Comparison of ENCODE assay signal across 13 cellular contexts in genomic region chr6:167203261-167204058, GRCh38. TPM values are rescaled to one million over a fixed set of nuclear protein-coding genes. Genes with fewer than 3 reads are reported as not detected.
DNase-seq lines count a peak whose midpoint lies in the region; ATAC-seq, FAIRE-seq and TF ChIP-seq lines count a peak whose summit lies in the region.
"Not testable (repeated sequence)": the region's sequence is repeated elsewhere in the genome, so short reads cannot be mapped to it uniquely, and the experiment has no call there.
"Had no signal": no experiment of that assay in that cellular context is flagged by ENCODE, and none has a peak within 500 bp of the region (broad histone marks: within the 10 kb centered on the region; RNA-seq: fewer than 3 reads in every experiment).

No MANE protein-coding gene starts in this region.

- H3K4me3 ChIP-seq in HEK293 (ENCODE audit: low read depth, low read length); bronchial epithelial cell (ENCODE audit: low read depth, low read length); left lung; neuronal stem cell (ENCODE audit: low read length in 2 of 2); upper lobe of left lung: not testable (repeated sequence)

- peak; percentile 13 for DNase-seq in A172 (ENCODE audit: low spot score)
- peak; percentile 30 for DNase-seq in bronchial epithelial cell (ENCODE audit: low read depth)
- DNase-seq in Right ventricle myocardium superior; left lung; neuronal stem cell (ENCODE audit: low spot score): not testable (repeated sequence)
- DNase-seq in upper lobe of left lung, result peak in 1 of 2 donors; percentile 75

- peak; percentile 89 for FAIRE-seq in bronchial epithelial cell (lab: Jason Lieb, UNC)

- intact Hi-C loops in Right ventricle myocardium superior (cut with DNase I); left lung (cut with DNase I): not testable (repeated sequence)

- H3K14ac ChIP-seq in neuronal stem cell (ENCODE audit: low read length), result not testable (repeated sequence)

- ATAC-seq in SK-N-SH treated with all-trans-retinoic acid at 6 μM for 48 hours (peak; percentile 59), Right ventricle myocardium superior (ENCODE audit: poor library complexity) (peak; percentile 12), left lung (peak; percentile 9), upper lobe of left lung (ENCODE audit: low FRiP score in 2 of 2) (peak; percentile 41 to 76)

- not testable (repeated sequence) for H2BK15ac ChIP-seq in neuronal stem cell (ENCODE audit: low read length)

- peak overlapping the region; percentile 69 for H3K27ac ChIP-seq in HEK293 (ENCODE audit: extremely low read depth, low read depth, low read length)
- not testable (repeated sequence) for H3K27ac ChIP-seq in left lung; neuronal stem cell (replicated peaks; ENCODE audit: low read length); upper lobe of left lung

- TF ChIP-seq POLR2A in upper lobe of left lung (IDR thresholded peaks at IDR 0.05), result not testable (repeated sequence)

- WGBS in neuronal stem cell (ENCODE audit: extremely low coverage in 2 of 2, insufficient read length in 2 of 2, insufficient replicate concordance in 1 of 2), 2 donors, result no CpG with 5 or more reads among the region's 29 CpGs
- WGBS in upper lobe of left lung, 2 donors, result 81 to 88% methylated on average over 27 to 29 of the region's 29 CpGs

- H2AFZ ChIP-seq in neuronal stem cell (ENCODE audit: low read length), result not testable (repeated sequence)

- not testable (repeated sequence) for H3K4ac ChIP-seq in neuronal stem cell (ENCODE audit: low read length)

- not testable (repeated sequence) for H2AK5ac ChIP-seq in neuronal stem cell (ENCODE audit: low read depth, low read length)

- not testable (repeated sequence) for H3K27me3 ChIP-seq in bronchial epithelial cell (ENCODE audit: control insufficient read depth, insufficient read depth, low read length); left lung; neuronal stem cell (ENCODE audit: control insufficient read depth in 3 of 3, insufficient read depth in 3 of 3, low read depth in 1 of 3, low read length in 3 of 3); upper lobe of left lung

- H3K18ac ChIP-seq in neuronal stem cell (ENCODE audit: low read length), result peak overlapping the region; percentile 57

- CTCF ChIA-PET in HEK293 (lab: Yijun Ruan, JAX), result not testable (repeated sequence)

- H3K4me2 ChIP-seq in neuronal stem cell (ENCODE audit: insufficient read depth, low read length, poor library complexity, severe bottlenecking), result not testable (repeated sequence)

- H3K9me3 ChIP-seq in HEK293 (ENCODE audit: control insufficient read depth, insufficient read depth, low read depth, low read length); left lung; neuronal stem cell (replicated peaks in 1 of 2; ENCODE audit: control insufficient read depth in 2 of 2, insufficient read depth in 1 of 2, low read depth in 1 of 2, low read length in 2 of 2); upper lobe of left lung: not testable (repeated sequence)

- not testable (repeated sequence) for H3K23ac ChIP-seq in neuronal stem cell (ENCODE audit: low read depth, low read length, poor library complexity)

- H2BK12ac ChIP-seq in neuronal stem cell (ENCODE audit: low read length), result peak overlapping the region; percentile 41

- not testable (repeated sequence) for H3K4me1 ChIP-seq in HEK293 (ENCODE audit: control insufficient read depth, insufficient read depth, low read length); left lung; neuronal stem cell (ENCODE audit: control insufficient read depth in 2 of 2, insufficient read depth in 1 of 2, low read depth in 1 of 2, low read length in 2 of 2); upper lobe of left lung

- POLR2A ChIA-PET in HEK293 (lab: Yijun Ruan, JAX), result not testable (repeated sequence)

- not testable (repeated sequence) for H3K9ac ChIP-seq in neuronal stem cell (ENCODE audit: low read depth, low read length, poor library complexity)

- not testable (repeated sequence) for H3K79me1 ChIP-seq in neuronal stem cell (ENCODE audit: low read depth, low read length)

- not testable (repeated sequence) for H2BK120ac ChIP-seq in neuronal stem cell (ENCODE audit: low read depth, low read length)

- H4K8ac ChIP-seq in neuronal stem cell (ENCODE audit: low read depth, low read length), result not testable (repeated sequence)

- not testable (repeated sequence) for H4K91ac ChIP-seq in neuronal stem cell (ENCODE audit: low read depth, low read length, poor library complexity)

- not testable (repeated sequence) for H2BK5ac ChIP-seq in neuronal stem cell (ENCODE audit: low read length)

- not testable (repeated sequence) for TF ChIP-seq EP300 in upper lobe of left lung (IDR thresholded peaks at IDR 0.05)

- not testable (repeated sequence) for TF ChIP-seq CTCF in HEK293 (tag by site-specific recombination; IDR thresholded peaks at IDR 0.05); bronchial epithelial cell (IDR thresholded peaks at IDR 0.05; ENCODE audit: insufficient read depth, low read length, severe bottlenecking); left lung (IDR thresholded peaks at IDR 0.05); upper lobe of left lung (IDR thresholded peaks at IDR 0.05)

- H3K36me3 ChIP-seq in HEK293 (ENCODE audit: control insufficient read depth in 2 of 2, insufficient read depth in 1 of 2, low read length in 2 of 2); bronchial epithelial cell (ENCODE audit: control insufficient read depth, insufficient read depth, low read length); left lung; neuronal stem cell (replicated peaks in 1 of 2; ENCODE audit: control insufficient read depth in 2 of 2, insufficient read depth in 2 of 2, low read length in 2 of 2); upper lobe of left lung: not testable (repeated sequence)

RNA-seq across cellular contexts. Expression of gene GPR31, which starts 45.7 kb away (rescaled TPM):
- total RNA-seq in A172 (2014; rRNA removed; shearing (Covaris generic)), result not detected in 2 replicates
- total RNA-seq in bronchial epithelial cell (not detected in 2 replicates), Right ventricle myocardium superior (not detected), left lung (not detected), upper lobe of left lung (not detected)
- polyA plus RNA-seq in neuronal stem cell (2013, experiment 1 of 2), result not detected
- not detected for polyA plus RNA-seq in neuronal stem cell (2013, experiment 2 of 2)
- total RNA-seq: CD8-positive, alpha-beta memory T cell; H9; IMR-90; Right ventricle myocardium inferior had no signal
- polyA plus RNA-seq: BJ; CD8-positive, alpha-beta memory T cell; IMR-90 had no signal

Comparison
In these comparisons a context has a peak if more than half of its experiments do, and no peak if none do; other contexts are left out.
1. ATAC-seq: peak in every context shown above with its lines; median percentile 59 in SK-N-SH treated with all-trans-retinoic acid at 6 μM for 48 hours; 58 in upper lobe of left lung; 12 in Right ventricle myocardium superior; 9 in left lung.